15 cellular contexts compared by ENCODE assay signal in genomic region chr3:71317749-71318458, GRCh38.
DNase-seq lines count a peak whose midpoint lies in the region; ATAC-seq and TF ChIP-seq lines count a peak whose summit lies in the region.
"Had no signal": no experiment of that assay in that cellular context is flagged by ENCODE, and none has a peak within 500 bp of the region (broad histone marks: within the 10 kb centered on the region; RNA-seq: fewer than 3 reads in every experiment).

No MANE protein-coding gene starts in this region.

- H3K27ac Mint-ChIP-seq in nephron progenitor cell: no peak overlapping the region

- no peaks in the 10 kb centered on the region for H3F3A ChIP-seq in smooth muscle cell (ENCODE audit: low read depth)

- H3K9me2 ChIP-seq in hepatocyte (replicated peaks; ENCODE audit: insufficient read depth): no peaks in the 10 kb centered on the region

- H3K79me2 ChIP-seq in hepatocyte: peaks cover 49% of the 10 kb centered on the region
- no peaks in the 10 kb centered on the region for H3K79me2 ChIP-seq in smooth muscle cell (ENCODE audit: low read depth)

- H3K4me1 Mint-ChIP-seq in nephron progenitor cell: peaks cover 40% of the 10 kb centered on the region

- H4K20me1 ChIP-seq in hepatocyte (ENCODE audit: insufficient read depth, poor library complexity, severe bottlenecking): no peaks in the 10 kb centered on the region
- no peaks in the 10 kb centered on the region for H4K20me1 ChIP-seq in smooth muscle cell (ENCODE audit: low read depth)

- H3K27me3 ChIP-seq in hepatocyte (no peaks in the 10 kb centered on the region), smooth muscle cell (ENCODE audit: low read depth) (no peaks in the 10 kb centered on the region)

- no peaks in the 10 kb centered on the region for H3K9me3 Mint-ChIP-seq in nephron progenitor cell

- DNase-seq in GM03348 (ENCODE audit: low spot score): peak; percentile 19
- DNase-seq in hepatocyte (ENCODE audit: low spot score): no peak
- no peak for DNase-seq in smooth muscle cell (lab: John Stamatoyannopoulos, UW; ENCODE audit: unreplicated experiment)
- no peak for DNase-seq in posterior vena cava (ENCODE audit: low spot score)
- DNase-seq in SKM-1 treated with dmso at 0.1 percent for 144 hours (lab: John Stamatoyannopoulos, UW; ENCODE audit: unreplicated experiment): no peak
- DNase-seq in nephron progenitor cell: no peak
- DNase-seq: activated CD4-positive, alpha-beta T cell treated with anti-CD3 and anti-CD28 coated beads for 48 hours; activated effector memory CD4-positive, alpha-beta T cell treated with anti-CD3 and anti-CD28 coated beads, Interleukin-2, amount 50 U/mL, for 16 hours; foreskin melanocyte; left ventricle myocardium inferior; NCI-H510A treated with DMSO at 0.1 percent for 48 hours; psoas muscle; SIG-M5 had no signal

- TF ChIP-seq CTCF in hepatocyte (IDR thresholded peaks at IDR 0.05; ENCODE audit: poor library complexity): no peak
- no peak for TF ChIP-seq CTCF in smooth muscle cell (IDR thresholded peaks at IDR 0.05; ENCODE audit: borderline replicate concordance, insufficient read depth, poor library complexity, severe bottlenecking)
- no peak for TF ChIP-seq CTCF in nephron progenitor cell (IDR thresholded peaks at IDR 0.05)

- no peaks in the 10 kb centered on the region for H3K36me3 Mint-ChIP-seq in nephron progenitor cell (ENCODE audit: low read depth)

- peak overlapping the region; percentile 62 for H3K4me2 ChIP-seq in hepatocyte
- H3K4me2 ChIP-seq in smooth muscle cell: peak overlapping the region; percentile 74

- H3K4me3 ChIP-seq in hepatocyte: no peak overlapping the region
- H3K4me3 ChIP-seq in smooth muscle cell: peak overlapping the region; percentile 11
- H3K4me3 ChIP-seq: left ventricle myocardium inferior, psoas muscle had no signal

- H3K9me3 ChIP-seq in hepatocyte (ENCODE audit: low read depth) (no peaks in the 10 kb centered on the region), smooth muscle cell (replicated peaks; ENCODE audit: low read depth) (no peaks in the 10 kb centered on the region)
- H3K9me3 ChIP-seq: left ventricle myocardium inferior, psoas muscle had no signal

- H3K27ac ChIP-seq in hepatocyte: peak overlapping the region; percentile 62
- peak overlapping the region; percentile 46 for H3K27ac ChIP-seq in smooth muscle cell (ENCODE audit: low read depth)
- H3K27ac ChIP-seq: left ventricle myocardium inferior, psoas muscle had no signal

- peaks cover 36% of the 10 kb centered on the region for H3K4me1 ChIP-seq in hepatocyte (ENCODE audit: insufficient read depth)
- peaks cover 11% of the 10 kb centered on the region for H3K4me1 ChIP-seq in smooth muscle cell (ENCODE audit: low read depth)
- H3K4me1 ChIP-seq: left ventricle myocardium inferior, psoas muscle had no signal

- WGBS in hepatocyte (ENCODE audit: low lambda C conversion rate, missing lambda C conversion rate): 32% methylated on average over 5 of the region's 5 CpGs
- 24% methylated on average over 5 of the region's 5 CpGs for WGBS in smooth muscle cell (ENCODE audit: low lambda C conversion rate)

- ATAC-seq in SK-N-SH treated with all-trans-retinoic acid at 6 μM for 48 hours: peak; percentile 66
- ATAC-seq in HG03520 (IDR thresholded peaks at IDR 0.05; ENCODE audit: unreplicated experiment): no peak
- ATAC-seq: psoas muscle had no signal

- no peak overlapping the region for H3K9ac ChIP-seq in smooth muscle cell (ENCODE audit: low read depth)

- no peak overlapping the region for H3K4me3 Mint-ChIP-seq in nephron progenitor cell

- H3K36me3 ChIP-seq in hepatocyte (replicated peaks; ENCODE audit: insufficient read depth, low read depth) (no peaks in the 10 kb centered on the region), smooth muscle cell (ENCODE audit: low read depth) (no peaks in the 10 kb centered on the region)
- H3K36me3 ChIP-seq: left ventricle myocardium inferior had no signal

- H2AFZ ChIP-seq in hepatocyte (no peak overlapping the region), smooth muscle cell (ENCODE audit: low read depth) (no peak overlapping the region)

- intact Hi-C loops in posterior vena cava (cut with DNase I): no loop called here

- no peaks in the 10 kb centered on the region for H3K27me3 Mint-ChIP-seq in nephron progenitor cell (ENCODE audit: low read depth, poor library complexity)

TF ChIP-seq in SK-N-SH treated with all-trans-retinoic acid at 6 μM for 48 hours, 23 proteins besides CTCF, POLR2A, EP300 and RAD21:
- TF ChIP-seq ESRRG (CRISPR knock-in tag; IDR thresholded peaks at IDR 0.05) (no peak), SNAI2 (CRISPR knock-in tag; IDR thresholded peaks at IDR 0.05) (no peak), ZC3H10 (CRISPR knock-in tag; IDR thresholded peaks at IDR 0.05) (no peak), PPARA (CRISPR knock-in tag; IDR thresholded peaks at IDR 0.05; ENCODE audit: borderline replicate concordance) (no peak), GLIS3 (CRISPR knock-in tag; IDR thresholded peaks at IDR 0.05) (no peak), ISL1 (CRISPR knock-in tag; IDR thresholded peaks at IDR 0.05) (no peak), POU6F1 (CRISPR knock-in tag; IDR thresholded peaks at IDR 0.05; ENCODE audit: borderline replicate concordance, low read depth) (no peak)
- TF ChIP-seq, protein P1, sequence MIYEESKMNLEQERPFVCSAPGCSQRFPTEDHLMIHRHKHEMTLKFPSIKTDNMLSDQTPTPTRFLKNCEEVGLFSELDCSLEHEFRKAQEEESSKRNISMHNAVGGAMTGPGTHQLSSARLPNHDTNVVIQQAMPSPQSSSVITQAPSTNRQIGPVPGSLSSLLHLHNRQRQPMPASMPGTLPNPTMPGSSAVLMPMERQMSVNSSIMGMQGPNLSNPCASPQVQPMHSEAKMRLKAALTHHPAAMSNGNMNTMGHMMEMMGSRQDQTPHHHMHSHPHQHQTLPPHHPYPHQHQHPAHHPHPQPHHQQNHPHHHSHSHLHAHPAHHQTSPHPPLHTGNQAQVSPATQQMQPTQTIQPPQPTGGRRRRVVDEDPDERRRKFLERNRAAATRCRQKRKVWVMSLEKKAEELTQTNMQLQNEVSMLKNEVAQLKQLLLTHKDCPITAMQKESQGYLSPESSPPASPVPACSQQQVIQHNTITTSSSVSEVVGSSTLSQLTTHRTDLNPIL (CRISPR knock-in tag; IDR thresholded peaks at IDR 0.05; ENCODE audit: low read depth): no peak
